In genomic region chr13:39963612-39964011, GRCh38 we compare ENCODE assay signal across 13 cellular contexts.
A peak's percentile ranks its signal among the peaks of the same experiment; 100 is the strongest.
DNase-seq lines count a peak whose midpoint lies in the region; ATAC-seq lines count a peak whose summit lies in the region.
"Had no signal": no experiment of that assay in that cellular context is flagged by ENCODE, and none has a peak within 500 bp of the region (broad histone marks: within the 10 kb centered on the region; RNA-seq: fewer than 3 reads in every experiment).

No MANE protein-coding gene starts in this region.

- ATAC-seq in activated CD4-positive, alpha-beta T cell treated with anti-CD3 and anti-CD28 coated beads for 36 hours, result peak; percentile 82
- ATAC-seq in GM19351 (IDR thresholded peaks at IDR 0.05; ENCODE audit: unreplicated experiment), result peak; percentile 60
- ATAC-seq: CD8-positive, alpha-beta T cell had no signal

- peak; percentile 46 for DNase-seq in activated CD4-positive, alpha-beta T cell treated with anti-CD3 and anti-CD28 coated beads for 36 hours
- DNase-seq in activated CD4-positive, alpha-beta T cell treated with anti-CD3 and anti-CD28 coated beads, Interleukin-2, amount 50 U/mL, for 4 hours, result no peak
- peak; percentile 40 for DNase-seq in activated naive CD4-positive, alpha-beta T cell treated with anti-CD3 and anti-CD28 coated beads for 36 hours
- no peak for DNase-seq in activated naive CD4-positive, alpha-beta T cell treated with Interleukin-2 at 50 U/mL for 16 hours
- DNase-seq in trophoblast cell, result no peak
- DNase-seq in NCI-H1417 (lab: John Stamatoyannopoulos, UW), result no peak
- no peak for DNase-seq in NCI-H146 treated with DMSO at 0.1 percent for 48 hours (lab: John Stamatoyannopoulos, UW; ENCODE audit: unreplicated experiment)
- DNase-seq: Calu3; CD8-positive, alpha-beta T cell; H9 had no signal

- H3K79me1 ChIP-seq in trophoblast cell (ENCODE audit: low read length), result no peaks in the 10 kb centered on the region

- no peaks in the 10 kb centered on the region for H3K36me3 Mint-ChIP-seq in activated CD4-positive, alpha-beta T cell treated with anti-CD3 and anti-CD28 coated beads for 36 hours (ENCODE audit: low read depth)
- H3K36me3 Mint-ChIP-seq in activated naive CD4-positive, alpha-beta T cell treated with anti-CD3 and anti-CD28 coated beads for 36 hours (ENCODE audit: low read depth), result no peaks in the 10 kb centered on the region
- H3K36me3 Mint-ChIP-seq: CD8-positive, alpha-beta T cell had no signal

- no peak overlapping the region for H3K4ac ChIP-seq in trophoblast cell (ENCODE audit: low read depth, low read length)

- no peak overlapping the region for H4K12ac ChIP-seq in trophoblast cell (ENCODE audit: low read depth, low read length)

- no peaks in the 10 kb centered on the region for H3K9me3 ChIP-seq in trophoblast cell (ENCODE audit: insufficient read depth, low read depth, low read length)
- H3K9me3 ChIP-seq: BLaER1 treated with 17β-estradiol and CSF1 and Interleukin-3, amounts not matched to agents 10 nM and 100 nM had no signal

- peaks cover 4% of the 10 kb centered on the region for H3K27me3 Mint-ChIP-seq in activated CD4-positive, alpha-beta T cell treated with anti-CD3 and anti-CD28 coated beads for 36 hours
- H3K27me3 Mint-ChIP-seq in activated naive CD4-positive, alpha-beta T cell treated with anti-CD3 and anti-CD28 coated beads for 36 hours (ENCODE audit: low read depth), result no peaks in the 10 kb centered on the region

- no peak overlapping the region for H2BK5ac ChIP-seq in trophoblast cell (ENCODE audit: low read depth, low read length, poor library complexity)

- H3K4me3 ChIP-seq in trophoblast cell (ENCODE audit: low read depth, low read length), result no peak overlapping the region
- H3K4me3 ChIP-seq: BLaER1 treated with 17β-estradiol and CSF1 and Interleukin-3, amounts not matched to agents 10 nM and 100 nM had no signal

- no peak overlapping the region for H4K8ac ChIP-seq in trophoblast cell (ENCODE audit: low read depth, low read length)

- H3K9me3 Mint-ChIP-seq in activated CD4-positive, alpha-beta T cell treated with anti-CD3 and anti-CD28 coated beads for 36 hours (ENCODE audit: low read depth), result no peaks in the 10 kb centered on the region
- H3K9me3 Mint-ChIP-seq in activated naive CD4-positive, alpha-beta T cell treated with anti-CD3 and anti-CD28 coated beads for 36 hours, result no peaks in the 10 kb centered on the region
- H3K9me3 Mint-ChIP-seq: CD8-positive, alpha-beta T cell; H9 had no signal

- intact Hi-C loops in activated CD4-positive, alpha-beta T cell treated with anti-CD3 and anti-CD28 coated beads for 36 hours (cut with DNase I, micrococcal nuclease), result no loop called here
- intact Hi-C loops in activated naive CD4-positive, alpha-beta T cell treated with anti-CD3 and anti-CD28 coated beads for 36 hours (cut with micrococcal nuclease), result no loop called here

- H3K18ac ChIP-seq in trophoblast cell (ENCODE audit: low read length), result no peak overlapping the region

- H3K4me1 ChIP-seq in trophoblast cell (ENCODE audit: control insufficient read depth in 1 of 2, insufficient read depth in 2 of 2, low read length in 2 of 2), result no peaks in the 10 kb centered on the region
- H3K4me1 ChIP-seq: BLaER1 treated with 17β-estradiol and CSF1 and Interleukin-3, amounts not matched to agents 10 nM and 100 nM had no signal

- no peaks in the 10 kb centered on the region for H3K36me3 ChIP-seq in trophoblast cell (ENCODE audit: control insufficient read depth in 1 of 2, insufficient read depth in 2 of 2, low read length in 2 of 2)
- H3K36me3 ChIP-seq: BLaER1 treated with 17β-estradiol and CSF1 and Interleukin-3, amounts not matched to agents 10 nM and 100 nM had no signal

- no peak overlapping the region for H3K4me3 Mint-ChIP-seq in activated CD4-positive, alpha-beta T cell treated with anti-CD3 and anti-CD28 coated beads for 36 hours
- H3K4me3 Mint-ChIP-seq in activated naive CD4-positive, alpha-beta T cell treated with anti-CD3 and anti-CD28 coated beads for 36 hours, result no peak overlapping the region
- H3K4me3 Mint-ChIP-seq: B cell; CD8-positive, alpha-beta T cell; H9 had no signal

- no peaks in the 10 kb centered on the region for H3K79me2 ChIP-seq in trophoblast cell (ENCODE audit: control insufficient read depth, insufficient read depth, low read length, poor library complexity)

- H3K23ac ChIP-seq in trophoblast cell (ENCODE audit: low read length), result no peak overlapping the region

- H2AFZ ChIP-seq in trophoblast cell (ENCODE audit: insufficient read depth, low read length, poor library complexity), result no peak overlapping the region

- no peak overlapping the region for H2BK12ac ChIP-seq in trophoblast cell (ENCODE audit: low read length)

- POLR2A ChIA-PET in activated CD4-positive, alpha-beta T cell treated with anti-CD3 and anti-CD28 coated beads for 36 hours (lab: Charles Lee), result no interaction called here

- H3K27ac ChIP-seq in trophoblast cell (ENCODE audit: low read depth, low read length), result no peak overlapping the region
- H3K27ac ChIP-seq: BLaER1 treated with 17β-estradiol and CSF1 and Interleukin-3, amounts not matched to agents 10 nM and 100 nM had no signal

- H3K27me3 ChIP-seq in trophoblast cell (ENCODE audit: insufficient read depth, low read length), result no peaks in the 10 kb centered on the region
- H3K27me3 ChIP-seq: BLaER1 treated with 17β-estradiol and CSF1 and Interleukin-3, amounts not matched to agents 10 nM and 100 nM had no signal

- no peak overlapping the region for H3K27ac Mint-ChIP-seq in activated CD4-positive, alpha-beta T cell treated with anti-CD3 and anti-CD28 coated beads for 36 hours
- no peak overlapping the region for H3K27ac Mint-ChIP-seq in activated naive CD4-positive, alpha-beta T cell treated with anti-CD3 and anti-CD28 coated beads for 36 hours
- H3K27ac Mint-ChIP-seq: B cell; CD8-positive, alpha-beta T cell; H9 had no signal

- H2BK120ac ChIP-seq in trophoblast cell (ENCODE audit: insufficient read depth, low read length, poor library complexity), result peak overlapping the region; percentile 50

- H3K4me2 ChIP-seq in trophoblast cell (ENCODE audit: low read length), result no peak overlapping the region
- H3K4me2 ChIP-seq: BLaER1 treated with 17β-estradiol and CSF1 and Interleukin-3, amounts not matched to agents 10 nM and 100 nM had no signal

- no peak overlapping the region for H2AK5ac ChIP-seq in trophoblast cell (ENCODE audit: low read length)

- no peak overlapping the region for H3K14ac ChIP-seq in trophoblast cell (ENCODE audit: low read length)

- H4K91ac ChIP-seq in trophoblast cell (ENCODE audit: low read depth, low read length), result no peak overlapping the region

- no peak overlapping the region for H3K9ac ChIP-seq in trophoblast cell (ENCODE audit: low read length)
- H3K9ac ChIP-seq: BLaER1 treated with 17β-estradiol and CSF1 and Interleukin-3, amounts not matched to agents 10 nM and 100 nM had no signal

- H3K4me1 Mint-ChIP-seq in activated CD4-positive, alpha-beta T cell treated with anti-CD3 and anti-CD28 coated beads for 36 hours, result peaks cover 16% of the 10 kb centered on the region
- H3K4me1 Mint-ChIP-seq in activated naive CD4-positive, alpha-beta T cell treated with anti-CD3 and anti-CD28 coated beads for 36 hours (ENCODE audit: low read depth), result peaks cover 7% of the 10 kb centered on the region

- no CpG with 5 or more reads among the region's 1 CpG for WGBS in trophoblast cell (ENCODE audit: extremely low coverage, insufficient coverage, insufficient read length)

- CTCF ChIA-PET in activated CD4-positive, alpha-beta T cell treated with anti-CD3 and anti-CD28 coated beads for 36 hours (lab: Charles Lee), result interaction anchor here (0.6 to 0.7 kb wide), 2 partner anchors 34 to 601 kb away, joined by 3 read pairs; no protein-coding TSS in a partner anchor
- CTCF ChIA-PET in activated naive CD4-positive, alpha-beta T cell treated with anti-CD3 and anti-CD28 coated beads for 36 hours (lab: Charles Lee), result interaction anchor here (0.6 to 1.4 kb wide), 3 partner anchors 10 to 719 kb away, joined by 3 to 6 read pairs (median 3); no protein-coding TSS in a partner anchor

Comparison
In these comparisons a context has a peak if more than half of its experiments do, and no peak if none do; other contexts are left out.
1. DNase-seq: peak in activated CD4-positive, alpha-beta T cell treated with anti-CD3 and anti-CD28 coated beads for 36 hours (single experiment) and activated naive CD4-positive, alpha-beta T cell treated with anti-CD3 and anti-CD28 coated beads for 36 hours (single experiment); none in activated CD4-positive, alpha-beta T cell treated with anti-CD3 and anti-CD28 coated beads, Interleukin-2, amount 50 U/mL, for 4 hours (0 of 2), activated naive CD4-positive, alpha-beta T cell treated with Interleukin-2 at 50 U/mL for 16 hours (single experiment), trophoblast cell (0 of 2), NCI-H1417 (0 of 3) and NCI-H146 treated with DMSO at 0.1 percent for 48 hours (single experiment).